In the genomic region with DNA sequence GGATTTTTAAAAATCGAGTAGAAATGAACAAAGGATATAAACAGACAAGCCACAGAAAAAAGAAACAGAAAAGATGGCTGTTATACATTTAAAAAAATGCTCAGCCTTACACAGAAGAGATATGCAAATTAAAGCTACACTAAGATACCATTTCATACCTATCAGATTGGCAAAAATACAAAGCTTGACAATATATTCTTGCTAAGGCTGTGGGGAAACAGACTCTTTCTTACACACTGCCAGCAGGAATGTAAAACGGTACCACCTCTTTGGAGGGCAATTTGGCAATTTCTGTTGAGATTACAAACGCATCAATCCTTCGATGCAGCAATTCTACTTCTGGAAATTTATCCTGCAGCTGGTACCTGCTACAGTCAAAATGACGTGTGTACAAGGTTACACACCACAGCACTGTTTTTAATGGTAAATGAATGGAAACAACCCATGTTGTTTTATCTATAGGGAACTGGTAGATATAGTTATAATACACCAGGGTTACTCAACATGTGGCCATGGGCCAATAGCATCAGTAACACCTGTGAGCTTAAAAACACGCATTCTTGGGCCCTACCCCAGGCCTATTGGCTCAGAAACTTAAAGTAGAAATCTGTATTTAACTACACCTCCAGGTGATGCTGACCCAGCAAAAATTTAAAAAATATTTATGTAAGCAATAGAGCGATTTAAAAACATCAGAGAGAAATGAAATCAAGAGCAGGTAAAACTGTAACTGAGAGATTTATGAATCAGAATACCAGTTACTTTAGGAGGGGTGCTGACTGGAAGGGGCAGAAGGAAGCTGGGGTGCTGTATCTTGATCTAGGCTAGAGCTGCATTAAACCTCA, we compare ENCODE assay signal across 20 cellular contexts. TPM values are rescaled to one million over a fixed set of nuclear protein-coding genes. Genes with fewer than 3 reads are reported as not detected.
DNase-seq lines count a peak whose midpoint lies in the region; ATAC-seq and TF ChIP-seq lines count a peak whose summit lies in the region.
"Had no signal": no experiment of that assay in that cellular context is flagged by ENCODE, and none has a peak within 500 bp of the region (broad histone marks: within the 10 kb centered on the region; RNA-seq: fewer than 3 reads in every experiment).

No MANE protein-coding gene starts in this region.

- H3K4me2 ChIP-seq in OCI-LY7 (ENCODE audit: low read length) (peak overlapping the region; percentile 48), PC-3 (ENCODE audit: low read length) (no peak overlapping the region)

- H2AFZ ChIP-seq in OCI-LY7 (ENCODE audit: low read length) (no peak overlapping the region), PC-3 (ENCODE audit: low read length) (no peak overlapping the region)

- H3K4me1 ChIP-seq in OCI-LY7 (ENCODE audit: insufficient read depth, low read length, poor library complexity, severe bottlenecking) (peaks cover 31% of the 10 kb centered on the region), PC-3 (ENCODE audit: insufficient read depth, low read length) (peaks cover 21% of the 10 kb centered on the region)

- BruUV-seq in OCI-LY7 (replicated peaks; lab: Mats Ljungman, UMichigan) (no TSS peak), PC-3 (replicated peaks; lab: Mats Ljungman, UMichigan) (no TSS peak)

- no peaks in the 10 kb centered on the region for H4K20me1 ChIP-seq in OCI-LY7 (ENCODE audit: insufficient read depth, low read length)
- H4K20me1 ChIP-seq in PC-3 (ENCODE audit: low read length) = no peaks in the 10 kb centered on the region

- no peaks in the 10 kb centered on the region for H3F3A ChIP-seq in PC-3 (ENCODE audit: low read length, unreplicated experiment)

- POLR2A ChIA-PET in OCI-LY7 (lab: Charles Lee) = interaction anchor here (0.5 to 3.9 kb wide), 10 partner anchors 10 to 140 kb away, joined by 3 to 28 read pairs (median 4); no protein-coding TSS in a partner anchor
- POLR2A ChIA-PET in PC-3 (lab: Charles Lee; ENCODE audit: unreplicated experiment) = no interaction called here

- H3K4me3 Mint-ChIP-seq in HFFc6 = no peak overlapping the region; the same call in 1 of the 2 replicates
- no peak overlapping the region for H3K4me3 Mint-ChIP-seq in chondrocyte (ENCODE audit: unreplicated experiment)
- H3K4me3 Mint-ChIP-seq: activated naive CD4-positive, alpha-beta T cell treated with anti-CD3 and anti-CD28 coated beads, Interleukin-2, amount 10 ng/mL, durations not matched to agents 7 days and 5 days; T-helper 2 cell treated with Interferon-gamma antibody and Interleukin-4, amounts not matched to agents 5 μg/mL and 100 μg/mL, for 36 hours had no signal

- H3K79me2 ChIP-seq in OCI-LY7 (ENCODE audit: insufficient read depth, low read depth, low read length) (peaks cover 5% of the 10 kb centered on the region; the same call in 1 of the 2 replicates), PC-3 (ENCODE audit: low read length) (0 out of 2 replicates have a peak, but pooled peaks cover 6% of the 10 kb centered on the region)

- intact Hi-C loops in OCI-LY7 (cut with micrococcal nuclease; ENCODE audit: unreplicated experiment) (no loop called here), PC-3 (cut with micrococcal nuclease) (no loop called here)

- H3K27me3 Mint-ChIP-seq in HFFc6 (ENCODE audit: insufficient read depth) (peaks cover 8% of the 10 kb centered on the region), chondrocyte (ENCODE audit: low read depth) (no peaks in the 10 kb centered on the region)
- H3K27me3 Mint-ChIP-seq: activated naive CD4-positive, alpha-beta T cell treated with anti-CD3 and anti-CD28 coated beads, Interleukin-2, amount 10 ng/mL, durations not matched to agents 7 days and 5 days had no signal

- CTCF ChIA-PET in OCI-LY7 (lab: Charles Lee; ENCODE audit: unreplicated experiment) = interaction anchor here (0.6 to 1.2 kb wide), 2 partner anchors 8 to 25 kb away, joined by 3 read pairs; no protein-coding TSS in a partner anchor
- CTCF ChIA-PET in PC-3 (lab: Charles Lee) = interaction anchor here (0.6 kb wide), 1 partner anchor 116 kb away, joined by 12 read pairs; no protein-coding TSS in a partner anchor

- H3K9ac ChIP-seq in PC-3 (ENCODE audit: low read length) = no peak overlapping the region

- TF ChIP-seq CTCF in HFFc6 (IDR thresholded peaks at IDR 0.05) (no peak), OCI-LY7 (conservative IDR thresholded peaks at IDR 0.05; ENCODE audit: low read length) (no peak), chondrocyte (IDR thresholded peaks at IDR 0.05) (no peak), omental fat pad (IDR thresholded peaks at IDR 0.05) (no peak), PC-3 (conservative IDR thresholded peaks at IDR 0.05; ENCODE audit: low read depth, low read length) (no peak)

- H3K36me3 ChIP-seq in OCI-LY7 (ENCODE audit: insufficient read depth, low read length) (peaks cover 23% of the 10 kb centered on the region), PC-3 (ENCODE audit: low read depth, low read length) (no peaks in the 10 kb centered on the region)

- H3K9me2 ChIP-seq in OCI-LY7 (ENCODE audit: insufficient read depth, low read length) (no peaks in the 10 kb centered on the region), PC-3 (replicated peaks; ENCODE audit: low read length) (no peaks in the 10 kb centered on the region)

- H3K27ac ChIP-seq in OCI-LY7 (ENCODE audit: low read depth, low read length, poor library complexity, severe bottlenecking) (peak overlapping the region; percentile 2), PC-3 (ENCODE audit: low read length) (no peak overlapping the region)

- H3K9me3 Mint-ChIP-seq in HFFc6 = no peaks in the 10 kb centered on the region
- no peaks in the 10 kb centered on the region for H3K9me3 Mint-ChIP-seq in chondrocyte (ENCODE audit: low read depth)
- H3K9me3 Mint-ChIP-seq: activated naive CD4-positive, alpha-beta T cell treated with anti-CD3 and anti-CD28 coated beads, Interleukin-2, amount 10 ng/mL, durations not matched to agents 7 days and 5 days; T-helper 2 cell treated with Interferon-gamma antibody and Interleukin-4, amounts not matched to agents 5 μg/mL and 100 μg/mL, for 36 hours had no signal

- ATAC-seq in omental fat pad (ENCODE audit: low FRiP score) = peak; percentile 19
- no peak for ATAC-seq in PC-3
- no peak for ATAC-seq in GM21360 (IDR thresholded peaks at IDR 0.05; ENCODE audit: unreplicated experiment)

- H3K9me3 ChIP-seq in OCI-LY7 (ENCODE audit: low read length) (no peaks in the 10 kb centered on the region), PC-3 (ENCODE audit: low read length) (no peaks in the 10 kb centered on the region)

- H3K27ac Mint-ChIP-seq in HFFc6 = peak overlapping the region; percentile 92
- peak overlapping the region; percentile 98 for H3K27ac Mint-ChIP-seq in chondrocyte (ENCODE audit: unreplicated experiment)
- H3K27ac Mint-ChIP-seq: activated naive CD4-positive, alpha-beta T cell treated with anti-CD3 and anti-CD28 coated beads, Interleukin-2, amount 10 ng/mL, durations not matched to agents 7 days and 5 days; T-helper 2 cell treated with Interferon-gamma antibody and Interleukin-4, amounts not matched to agents 5 μg/mL and 100 μg/mL, for 36 hours had no signal

- no peaks in the 10 kb centered on the region for H3K27me3 ChIP-seq in PC-3 (ENCODE audit: low read length)

- H3K4me3 ChIP-seq in OCI-LY7 (ENCODE audit: low read depth, low read length, poor library complexity, severe bottlenecking) = no peak overlapping the region
- no peak overlapping the region for H3K4me3 ChIP-seq in PC-3 (ENCODE audit: low read length)

- H3K4me1 Mint-ChIP-seq in HFFc6 (ENCODE audit: low read depth) = peaks cover 96% of the 10 kb centered on the region
- H3K4me1 Mint-ChIP-seq in chondrocyte (ENCODE audit: low read depth) = peaks cover 76% of the 10 kb centered on the region
- H3K4me1 Mint-ChIP-seq: activated naive CD4-positive, alpha-beta T cell treated with anti-CD3 and anti-CD28 coated beads, Interleukin-2, amount 10 ng/mL, durations not matched to agents 7 days and 5 days had no signal

- DNase-seq in HFFc6 (no peak), OCI-LY7 (ENCODE audit: low spot score) (no peak), chondrocyte (ENCODE audit: low spot score) (no peak), omental fat pad (ENCODE audit: low spot score) (no peak), PC-3 (no peak), T-helper 1 cell (no peak), NCI-H1048 (lab: John Stamatoyannopoulos, UW) (no peak)
- DNase-seq: activated CD4-positive, alpha-beta T cell treated with anti-CD3 and anti-CD28 coated beads for 4 hours; activated naive CD4-positive, alpha-beta T cell treated with anti-CD3 and anti-CD28 coated beads, Interleukin-2, amount 10 ng/mL, durations not matched to agents 7 days and 5 days; AML-193; hypothalamus; kidney glomerular epithelial cell; midbrain; NCI-H187 treated with DMSO at 0.1 percent for 48 hours; NCI-H524; right cardiac atrium; SHP77 treated with DMSO at 0.1 percent for 48 hours; substantia nigra had no signal

- H3K36me3 Mint-ChIP-seq in HFFc6 (ENCODE audit: low read depth) = peaks cover 50% of the 10 kb centered on the region
- peaks cover 22% of the 10 kb centered on the region for H3K36me3 Mint-ChIP-seq in chondrocyte (ENCODE audit: low read depth)
- H3K36me3 Mint-ChIP-seq: activated naive CD4-positive, alpha-beta T cell treated with anti-CD3 and anti-CD28 coated beads, Interleukin-2, amount 10 ng/mL, durations not matched to agents 7 days and 5 days had no signal

RNA-seq across cellular contexts. Expression of a gene that starts 53.3 kb away (rescaled TPM):
- total RNA-seq in HFFc6 (2021; fragmentation: NEBNext Ultra II Directional; extraction: Animal tissue kit (Norgen Biotek cat#: 25700)) = 100 to 1,000 TPM; 191 to 235 (median 215) TPM
- total RNA-seq in OCI-LY7 (2014; rRNA removed; shearing (Covaris generic)) = 16.3 and 19.3 TPM in 2 replicates
- total RNA-seq in OCI-LY7 (2022) (34.9 and 38.2 TPM in 2 replicates), chondrocyte (159 to 178 TPM (median 159 TPM) in 3 replicates), omental fat pad (10 to 100 TPM; 17.8 to 29.8 (median 26.3) TPM), PC-3 (2014; rRNA removed) (17.7 and 19.6 TPM in 2 replicates)
